19 cellular contexts compared by ENCODE assay signal in genomic region chr16:67902831-67903230, GRCh38. TPM values are rescaled to one million over a fixed set of nuclear protein-coding genes. Genes with fewer than 3 reads are reported as not detected.
"Had no signal": no experiment of that assay in that cellular context is flagged by ENCODE, and none has a peak within 500 bp of the region (broad histone marks: within the 10 kb centered on the region; RNA-seq: fewer than 3 reads in every experiment).

No MANE protein-coding gene starts in this region.

- H3K4me3 ChIP-seq: heart left ventricle, right atrium auricular region, skin epidermis had no signal

- H3K4me1 ChIP-seq: right atrium auricular region had no signal

- DNase-seq: activated B cell treated with CpG ODN at 0.5 μM for 24 hours; activated CD4-positive, alpha-beta T cell treated with anti-CD3 and anti-CD28 coated beads, Interleukin-2, amount 50 U/mL, for 4 hours; activated naive CD8-positive, alpha-beta T cell treated with anti-CD3 and anti-CD28 coated beads, Interleukin-2, amount 10 ng/mL, durations not matched to agents 7 days and 5 days; activated T-cell treated with anti-CD3 and anti-CD28 coated beads, Interleukin-2, amount 50 U/mL, for 72 hours; anterior cingulate cortex; effector memory CD4-positive, alpha-beta T cell; foreskin melanocyte; heart left ventricle; immature natural killer cell; midbrain; stimulated activated CD4-positive, alpha-beta T cell treated with anti-CD3 and anti-CD28 coated beads, Interleukin-4, amount 100 ng/mL, for 24 hours; stimulated activated naive CD8-positive, alpha-beta T cell treated with anti-CD3 and anti-CD28 coated beads, Interleukin-15, Interleukin-2, amounts not matched to agents 100 U/mL and 50 U/mL, for 24 hours; T-helper 17 cell had no signal

- H3K9me3 ChIP-seq: heart left ventricle, right atrium auricular region had no signal

- H3K9me3 Mint-ChIP-seq: activated B cell treated with CpG ODN at 0.5 μM for 24 hours; activated naive CD8-positive, alpha-beta T cell treated with anti-CD3 and anti-CD28 coated beads, Interleukin-2, amount 10 ng/mL, durations not matched to agents 7 days and 5 days; activated T-cell treated with anti-CD3 and anti-CD28 coated beads, Interleukin-2, amount 50 U/mL, for 72 hours; immature natural killer cell; type B pancreatic cell had no signal

- H3K27ac Mint-ChIP-seq: activated B cell treated with CpG ODN at 0.5 μM for 24 hours; activated naive CD8-positive, alpha-beta T cell treated with anti-CD3 and anti-CD28 coated beads, Interleukin-2, amount 10 ng/mL, durations not matched to agents 7 days and 5 days; activated T-cell treated with anti-CD3 and anti-CD28 coated beads, Interleukin-2, amount 50 U/mL, for 72 hours; type B pancreatic cell had no signal

- H3K27me3 Mint-ChIP-seq: activated B cell treated with CpG ODN at 0.5 μM for 24 hours; activated naive CD8-positive, alpha-beta T cell treated with anti-CD3 and anti-CD28 coated beads, Interleukin-2, amount 10 ng/mL, durations not matched to agents 7 days and 5 days; T-helper 17 cell; type B pancreatic cell had no signal

- H3K27ac ChIP-seq: epithelial cell of prostate, right atrium auricular region had no signal

- H3K4me3 Mint-ChIP-seq: activated B cell treated with CpG ODN at 0.5 μM for 24 hours; activated naive CD8-positive, alpha-beta T cell treated with anti-CD3 and anti-CD28 coated beads, Interleukin-2, amount 10 ng/mL, durations not matched to agents 7 days and 5 days; activated T-cell treated with anti-CD3 and anti-CD28 coated beads, Interleukin-2, amount 50 U/mL, for 72 hours; immature natural killer cell; T-helper 17 cell; type B pancreatic cell had no signal

- H3K4me1 Mint-ChIP-seq: activated B cell treated with CpG ODN at 0.5 μM for 24 hours; activated naive CD8-positive, alpha-beta T cell treated with anti-CD3 and anti-CD28 coated beads, Interleukin-2, amount 10 ng/mL, durations not matched to agents 7 days and 5 days had no signal

- H3K27me3 ChIP-seq: heart left ventricle, right atrium auricular region had no signal

- ATAC-seq: activated T-cell treated with anti-CD3 and anti-CD28 coated beads, Interleukin-2, amount 50 U/mL, for 72 hours; heart left ventricle; stimulated activated naive CD8-positive, alpha-beta T cell treated with anti-CD3 and anti-CD28 coated beads, Interleukin-15, Interleukin-2, amounts not matched to agents 100 U/mL and 50 U/mL, for 24 hours; T-helper 17 cell had no signal

- FAIRE-seq: TTC549 had no signal

RNA-seq across cellular contexts. Expression of gene NRN1L, which starts 18.1 kb away (rescaled TPM):
- total RNA-seq: right atrium auricular region, temporal lobe had no signal
